ENCODE assay signal across 8 cellular contexts in genomic region chr2:96267159-96267971, GRCh38. TPM values are rescaled to one million over a fixed set of nuclear protein-coding genes. Genes with fewer than 3 reads are reported as not detected.
DNase-seq lines count a peak whose midpoint lies in the region; ATAC-seq and TF ChIP-seq lines count a peak whose summit lies in the region.

No MANE protein-coding gene starts in this region.

- peak overlapping the region; percentile 82 for H3K27ac Mint-ChIP-seq in CD4-positive, alpha-beta T cell
- H3K27ac Mint-ChIP-seq in stimulated activated naive CD8-positive, alpha-beta T cell treated with anti-CD3 and anti-CD28 coated beads, Interleukin-15, Interleukin-2, amounts not matched to agents 100 ng/mL and 50 ng/mL, for 24 hours, result peak overlapping the region; percentile 98

- peaks cover 39% of the 10 kb centered on the region for H3K4me1 ChIP-seq in lower lobe of right lung

- H3K9ac ChIP-seq in SK-N-MC (ENCODE audit: insufficient read length), result peak overlapping the region; percentile 2

- intact Hi-C loops in CD4-positive, alpha-beta T cell (cut with DNase I, micrococcal nuclease), result loop anchor here (5.0 to 10.0 kb wide), 4 partner anchors 125 to 470 kb away; partner anchors contain the start of gene ANKRD36C (in 1 of the 2)
- intact Hi-C loops in lower lobe of right lung (cut with DNase I), result no loop called here

- H3K27me3 ChIP-seq in CD4-positive, alpha-beta T cell (ENCODE audit: control insufficient read depth, insufficient read depth, low read length), result no peaks in the 10 kb centered on the region
- no peaks in the 10 kb centered on the region for H3K27me3 ChIP-seq in lower lobe of right lung (ENCODE audit: low read depth)

- H3K4me1 Mint-ChIP-seq in CD4-positive, alpha-beta T cell (ENCODE audit: low read depth), result peaks cover 37% of the 10 kb centered on the region
- peaks cover 43% of the 10 kb centered on the region for H3K4me1 Mint-ChIP-seq in stimulated activated naive CD8-positive, alpha-beta T cell treated with anti-CD3 and anti-CD28 coated beads, Interleukin-15, Interleukin-2, amounts not matched to agents 100 ng/mL and 50 ng/mL, for 24 hours (ENCODE audit: low read depth)

- DNase-seq in CD4-positive, alpha-beta T cell, result peak in 8 of 10 experiments; percentile 17 to 49 (median 34)
- DNase-seq in HK-2 (ENCODE audit: unreplicated experiment) (peak; percentile 39), SK-N-MC (ENCODE audit: low read depth, low spot score) (no peak), astrocyte of the hippocampus (ENCODE audit: low read depth, low spot score) (peak; percentile 46), lower lobe of right lung (peak; percentile 66), caudate nucleus (lab: John Stamatoyannopoulos, UW) (no peak), C1 segment of cervical spinal cord (lab: John Stamatoyannopoulos, UW) (no peak)

- POLR2A ChIA-PET in CD4-positive, alpha-beta T cell (lab: Charles Lee), result interaction anchor here (0.9 to 2.0 kb wide), 6 partner anchors 11 to 271 kb away, joined by 3 to 13 read pairs (median 3); partner anchors contain the start of genes NCAPH, SNRNP200 and STARD7

- H3K9me3 Mint-ChIP-seq in CD4-positive, alpha-beta T cell, result no peaks in the 10 kb centered on the region
- no peaks in the 10 kb centered on the region for H3K9me3 Mint-ChIP-seq in stimulated activated naive CD8-positive, alpha-beta T cell treated with anti-CD3 and anti-CD28 coated beads, Interleukin-15, Interleukin-2, amounts not matched to agents 100 ng/mL and 50 ng/mL, for 24 hours

- H3K36me3 Mint-ChIP-seq in CD4-positive, alpha-beta T cell (ENCODE audit: low read depth), result peaks cover 82% of the 10 kb centered on the region
- H3K36me3 Mint-ChIP-seq in stimulated activated naive CD8-positive, alpha-beta T cell treated with anti-CD3 and anti-CD28 coated beads, Interleukin-15, Interleukin-2, amounts not matched to agents 100 ng/mL and 50 ng/mL, for 24 hours (ENCODE audit: low read depth), result peaks cover 62% of the 10 kb centered on the region

- CTCF ChIA-PET in CD4-positive, alpha-beta T cell (lab: Charles Lee), result interaction anchor here (0.7 to 1.4 kb wide), 5 partner anchors 38 to 230 kb away, joined by 3 to 9 read pairs (median 4); partner anchors contain the start of genes NCAPH, SNRNP200 and STARD7

- peak overlapping the region; percentile 92 for H3K4me3 Mint-ChIP-seq in CD4-positive, alpha-beta T cell
- peak overlapping the region; percentile 99 for H3K4me3 Mint-ChIP-seq in stimulated activated naive CD8-positive, alpha-beta T cell treated with anti-CD3 and anti-CD28 coated beads, Interleukin-15, Interleukin-2, amounts not matched to agents 100 ng/mL and 50 ng/mL, for 24 hours

- ATAC-seq in CD4-positive, alpha-beta T cell (ENCODE audit: poor library complexity), result no peak
- no peak for ATAC-seq in lower lobe of right lung

- H3K27me3 Mint-ChIP-seq in CD4-positive, alpha-beta T cell, result no peaks in the 10 kb centered on the region
- H3K27me3 Mint-ChIP-seq in stimulated activated naive CD8-positive, alpha-beta T cell treated with anti-CD3 and anti-CD28 coated beads, Interleukin-15, Interleukin-2, amounts not matched to agents 100 ng/mL and 50 ng/mL, for 24 hours, result no peaks in the 10 kb centered on the region

- peaks cover 35% of the 10 kb centered on the region for H3K36me3 ChIP-seq in SK-N-MC (ENCODE audit: insufficient read depth, low read length)
- peaks cover 56% of the 10 kb centered on the region for H3K36me3 ChIP-seq in lower lobe of right lung

- H3K9me3 ChIP-seq in CD4-positive, alpha-beta T cell (ENCODE audit: control insufficient read depth, low read length), result no peaks in the 10 kb centered on the region
- H3K9me3 ChIP-seq in SK-N-MC (ENCODE audit: low read depth, low read length), result no peaks in the 10 kb centered on the region
- no peaks in the 10 kb centered on the region for H3K9me3 ChIP-seq in lower lobe of right lung

- no peak for TF ChIP-seq CTCF in CD4-positive, alpha-beta T cell (IDR thresholded peaks at IDR 0.05)
- peak; percentile 25 for TF ChIP-seq CTCF in lower lobe of right lung (IDR thresholded peaks at IDR 0.05)

- H3K4me3 ChIP-seq in SK-N-MC (peak overlapping the region; percentile 96), lower lobe of right lung (peak overlapping the region; percentile 97)

- peak overlapping the region; percentile 23 for H3K27ac ChIP-seq in CD4-positive, alpha-beta T cell (ENCODE audit: low read depth, low read length)
- H3K27ac ChIP-seq in SK-N-MC (no peak overlapping the region), lower lobe of right lung (peak overlapping the region; percentile 95), caudate nucleus (ENCODE audit: low read depth, low read length) (no peak overlapping the region)

RNA-seq across cellular contexts. Expression of gene CIAO1, which starts 1.3 kb away (rescaled TPM):
- total RNA-seq in CD4-positive, alpha-beta T cell, result 10 to 100 TPM; 55.4 to 55.6 TPM
- total RNA-seq in lower lobe of right lung, result 62.3 TPM

RNA-seq across cellular contexts. Expression of gene TMEM127, which starts 1.6 kb away (rescaled TPM):
- total RNA-seq in CD4-positive, alpha-beta T cell, result 10 to 100 TPM; 34.2 to 36.0 TPM
- total RNA-seq in lower lobe of right lung, result 77.4 TPM

RNA-seq across cellular contexts. Expression of gene SNRNP200, which starts 38.0 kb away (rescaled TPM):
- total RNA-seq in CD4-positive, alpha-beta T cell, result 100 to 1,000 TPM; 274 to 297 TPM
- total RNA-seq in lower lobe of right lung, result 95.3 TPM

RNA-seq across cellular contexts. Expression of gene ITPRIPL1, which starts 57.8 kb away (rescaled TPM):
- 1 to 10 TPM; 5.1 to 5.7 TPM for total RNA-seq in CD4-positive, alpha-beta T cell
- total RNA-seq in lower lobe of right lung, result 1.9 TPM

RNA-seq across cellular contexts. Expression of gene STARD7, which starts 58.7 kb away (rescaled TPM):
- total RNA-seq in CD4-positive, alpha-beta T cell, result 10 to 100 TPM; 57.4 to 58.6 TPM
- 147 TPM for total RNA-seq in lower lobe of right lung

Comparison
In these comparisons a context has a peak if more than half of its experiments do, and no peak if none do; other contexts are left out.
1. DNase-seq: peak in CD4-positive, alpha-beta T cell (8 of 10), HK-2 (single experiment), astrocyte of the hippocampus (single experiment) and lower lobe of right lung (single experiment); none in SK-N-MC (single experiment), caudate nucleus (0 of 61) and C1 segment of cervical spinal cord (0 of 14).
2. H3K27ac ChIP-seq: peak in CD4-positive, alpha-beta T cell (single experiment) and lower lobe of right lung (single experiment); none in SK-N-MC (single experiment) and caudate nucleus (single experiment).